Comparison of ENCODE assay signal across 14 cellular contexts in genomic region chr12:6722863-6723262, GRCh38. TPM values are rescaled to one million over a fixed set of nuclear protein-coding genes. Genes with fewer than 3 reads are reported as not detected.
A peak's percentile ranks its signal among the peaks of the same experiment; 100 is the strongest.
DNase-seq lines count a peak whose midpoint lies in the region; ATAC-seq and TF ChIP-seq lines count a peak whose summit lies in the region.
"Had no signal": no experiment of that assay in that cellular context is flagged by ENCODE, and none has a peak within 500 bp of the region (broad histone marks: within the 10 kb centered on the region; RNA-seq: fewer than 3 reads in every experiment).

No MANE protein-coding gene starts in this region.

- H3K4me3 ChIP-seq in BLaER1 (no peak overlapping the region), GM23338 (peak overlapping the region; percentile 54), SU-DHL-6 (ENCODE audit: insufficient read depth, low read length, poor library complexity, severe bottlenecking) (peak overlapping the region; percentile 78)

- H3K36me3 ChIP-seq in BLaER1 (peaks cover 19% of the 10 kb centered on the region), GM23338 (ENCODE audit: insufficient read depth) (no peaks in the 10 kb centered on the region), SU-DHL-6 (ENCODE audit: low read length) (no peaks in the 10 kb centered on the region)
- H3K36me3 ChIP-seq: uterus had no signal

- ATAC-seq in GM23338 (no peak), memory B cell (ENCODE audit: low read depth) (no peak), GM21360 (IDR thresholded peaks at IDR 0.05; ENCODE audit: unreplicated experiment) (no peak), GM21717 (IDR thresholded peaks at IDR 0.05; ENCODE audit: unreplicated experiment) (no peak)

- H3K27ac Mint-ChIP-seq in GM23338 (no peak overlapping the region), memory B cell (peak overlapping the region; percentile 19)

- DNase-seq in GM23338 (ENCODE audit: low spot score) (no peak), memory B cell (ENCODE audit: low spot score in 2 of 2) (no peak), NCI-H2081 treated with DMSO at 0.1 percent for 48 hours (lab: John Stamatoyannopoulos, UW) (no peak), ACHN (no peak)
- DNase-seq: brain microvascular endothelial cell; Calu3; NCI-H1436; stimulated activated CD4-positive, alpha-beta T cell treated with anti-CD3 and anti-CD28 coated beads, Interleukin-12 subunit alpha, Interleukin-12 subunit beta, amount 100 ng/mL, for 4 hours; T1000; uterus had no signal

- peaks cover 17% of the 10 kb centered on the region for H3K27me3 Mint-ChIP-seq in GM23338 (ENCODE audit: insufficient read depth, low read depth, poor library complexity)
- H3K27me3 Mint-ChIP-seq in memory B cell = no peaks in the 10 kb centered on the region

- H3K9me3 ChIP-seq in BLaER1 = no peaks in the 10 kb centered on the region
- H3K9me3 ChIP-seq in SU-DHL-6 (ENCODE audit: insufficient read depth, low read length) = no peaks in the 10 kb centered on the region
- H3K9me3 ChIP-seq: uterus had no signal

- H2AFZ ChIP-seq in GM23338 (no peak overlapping the region), SU-DHL-6 (ENCODE audit: low read depth, low read length, severe bottlenecking) (no peak overlapping the region)

- peaks cover 16% of the 10 kb centered on the region for H3K4me1 ChIP-seq in BLaER1
- H3K4me1 ChIP-seq in GM23338 (ENCODE audit: insufficient read depth) = peaks cover 16% of the 10 kb centered on the region
- H3K4me1 ChIP-seq: uterus had no signal

- peaks cover 12% of the 10 kb centered on the region for H3K4me1 Mint-ChIP-seq in GM23338
- peaks cover 14% of the 10 kb centered on the region for H3K4me1 Mint-ChIP-seq in memory B cell

- H3K9me3 Mint-ChIP-seq in GM23338 = no peaks in the 10 kb centered on the region; the same call in 2 of the 3 replicates
- H3K9me3 Mint-ChIP-seq in memory B cell = peaks cover 3% of the 10 kb centered on the region

- in situ Hi-C loops in ACHN (cut with HindIII; ENCODE audit: low pct_ligation_motif_present, low pct_unique_long_range_greater_than_20kb, low sequenced_read_pairs) = no loop called here

- H3K9ac ChIP-seq in BLaER1 (no peak overlapping the region), SU-DHL-6 (ENCODE audit: low read length) (peak overlapping the region; percentile 70; the same call in 1 of the 2 replicates)

- H3K79me2 ChIP-seq in GM23338 (replicated peaks; ENCODE audit: insufficient read depth) (peaks cover 12% of the 10 kb centered on the region; the same call in 1 of the 2 replicates), SU-DHL-6 (ENCODE audit: insufficient read depth, low read length) (no peaks in the 10 kb centered on the region)

- H3K36me3 Mint-ChIP-seq in GM23338 (ENCODE audit: low read depth) (peaks cover 5% of the 10 kb centered on the region; the same call in 2 of the 3 replicates), memory B cell (peaks cover 8% of the 10 kb centered on the region)

- H3K4me3 Mint-ChIP-seq in GM23338 = peak overlapping the region; percentile 84; the same call in 2 of the 3 replicates
- H3K4me3 Mint-ChIP-seq in memory B cell = no peak overlapping the region

- H3F3A ChIP-seq in GM23338 (replicated peaks; ENCODE audit: low read depth) (peaks cover 11% of the 10 kb centered on the region), SU-DHL-6 (ENCODE audit: insufficient read depth) (peaks cover 18% of the 10 kb centered on the region)

- H3K4me2 ChIP-seq in BLaER1 (peak overlapping the region; percentile 91; the same call in 1 of the 2 replicates), GM23338 (peak overlapping the region; percentile 75), SU-DHL-6 (ENCODE audit: low read depth, low read length, poor library complexity, severe bottlenecking) (peak overlapping the region; percentile 94)

- H3K9me2 ChIP-seq in GM23338 (ENCODE audit: insufficient read depth) (no peaks in the 10 kb centered on the region), SU-DHL-6 (replicated peaks; ENCODE audit: insufficient read depth, low read length) (no peaks in the 10 kb centered on the region)

- no peaks in the 10 kb centered on the region for H4K20me1 ChIP-seq in BLaER1
- no peaks in the 10 kb centered on the region for H4K20me1 ChIP-seq in GM23338 (replicated peaks; ENCODE audit: insufficient read depth)
- H4K20me1 ChIP-seq in SU-DHL-6 (ENCODE audit: low read depth, low read length) = no peaks in the 10 kb centered on the region

- no peak for TF ChIP-seq CTCF in GM23338 (conservative IDR thresholded peaks at IDR 0.05; ENCODE audit: low read depth in 2 of 2)
- TF ChIP-seq CTCF in SU-DHL-6 (IDR thresholded peaks at IDR 0.05; ENCODE audit: insufficient read depth, low read length, poor library complexity, severe bottlenecking) = no peak

- H3K27ac ChIP-seq in BLaER1 = no peak overlapping the region
- no peak overlapping the region for H3K27ac ChIP-seq in GM23338 (ENCODE audit: low read depth)
- H3K27ac ChIP-seq in SU-DHL-6 (ENCODE audit: low read depth, low read length) = peak overlapping the region; percentile 55

- H3K27me3 ChIP-seq in BLaER1 = no peaks in the 10 kb centered on the region
- H3K27me3 ChIP-seq in GM23338 (ENCODE audit: insufficient read depth) = no peaks in the 10 kb centered on the region
- no peaks in the 10 kb centered on the region for H3K27me3 ChIP-seq in SU-DHL-6 (ENCODE audit: low read length)
- H3K27me3 ChIP-seq: brain microvascular endothelial cell, uterus had no signal

TF ChIP-seq in GM23338, 12 proteins besides CTCF, POLR2A, EP300 and RAD21 (continues in another document):
- TF ChIP-seq REST (IDR thresholded peaks at IDR 0.05; ENCODE audit: unreplicated experiment) (no peak), CREB1 (CRISPR knock-in tag; IDR thresholded peaks at IDR 0.05; ENCODE audit: low read depth) (no peak), NANOG (IDR thresholded peaks at IDR 0.05; ENCODE audit: borderline replicate concordance) (no peak), EZH2phosphoT487 (IDR thresholded peaks at IDR 0.05; ENCODE audit: unreplicated experiment) (no peak)

RNA-seq across cellular contexts. Expression of gene COPS7A, which starts 1.0 kb away (rescaled TPM):
- total RNA-seq in GM23338 (2014; rRNA removed; shearing (Covaris generic)) = 51.9 and 53.9 TPM in 2 replicates
- 36.9 and 37.7 TPM in 2 replicates for polyA plus RNA-seq in GM23338 (2016; fragmentation: Nextera tagmentation; extraction: Ambion mirVana)

RNA-seq across cellular contexts. Expression of gene PIANP, which starts 22.2 kb away (rescaled TPM):
- total RNA-seq in GM23338 (2014; rRNA removed; shearing (Covaris generic)) = 2.0 and 2.2 TPM in 2 replicates
- polyA plus RNA-seq in GM23338 (2016; fragmentation: Nextera tagmentation; extraction: Ambion mirVana) = 6.4 and 7.7 TPM in 2 replicates
- total RNA-seq: Calu3 had no signal

RNA-seq across cellular contexts. Expression of gene MLF2, which starts 30.1 kb away (rescaled TPM):
- total RNA-seq in GM23338 (2014; rRNA removed; shearing (Covaris generic)) = 289 and 292 TPM in 2 replicates
- polyA plus RNA-seq in GM23338 (2016; fragmentation: Nextera tagmentation; extraction: Ambion mirVana) = 280 and 283 TPM in 2 replicates

RNA-seq across cellular contexts. Expression of gene ZNF384, which starts 33.7 kb away (rescaled TPM):
- 30.2 and 35.9 TPM in 2 replicates for total RNA-seq in GM23338 (2014; rRNA removed; shearing (Covaris generic))
- 14.7 and 20.5 TPM in 2 replicates for polyA plus RNA-seq in GM23338 (2016; fragmentation: Nextera tagmentation; extraction: Ambion mirVana)

RNA-seq across cellular contexts. Expression of gene PTMS, which starts 43.3 kb away (rescaled TPM):
- total RNA-seq in GM23338 (2014; rRNA removed; shearing (Covaris generic)) = 82.4 and 111 TPM in 2 replicates
- polyA plus RNA-seq in GM23338 (2016; fragmentation: Nextera tagmentation; extraction: Ambion mirVana) = 238 and 270 TPM in 2 replicates
